ENCODE assay signal across 8 cellular contexts in genomic region chr12:50924439-50925341, GRCh38. TPM values are rescaled to one million over a fixed set of nuclear protein-coding genes. Genes with fewer than 3 reads are reported as not detected.
A peak's percentile ranks its signal among the peaks of the same experiment; 100 is the strongest.
DNase-seq lines count a peak whose midpoint lies in the region; ATAC-seq and TF ChIP-seq lines count a peak whose summit lies in the region.

No MANE protein-coding gene starts in this region.

- H3K23ac ChIP-seq in mesenchymal stem cell (ENCODE audit: low read length in 2 of 2), result no peak overlapping the region

- 12% methylated on average over 12 of the region's 13 CpGs for WGBS in mesenchymal stem cell
- 5% methylated on average over 13 of the region's 13 CpGs for WGBS in suprapubic skin

- H3K79me1 ChIP-seq in mesenchymal stem cell (replicated peaks; ENCODE audit: low read length, poor library complexity, severe bottlenecking), result no peaks in the 10 kb centered on the region

- peaks cover 9% of the 10 kb centered on the region for H3K4me1 ChIP-seq in BE2C
- peaks cover 8% of the 10 kb centered on the region for H3K4me1 ChIP-seq in mesenchymal stem cell (ENCODE audit: control insufficient read depth, insufficient read depth, low read depth, low read length)
- H3K4me1 ChIP-seq in suprapubic skin, result peaks cover 48% of the 10 kb centered on the region

- H3K36me3 ChIP-seq in BE2C (peaks cover 31% of the 10 kb centered on the region), mesenchymal stem cell (ENCODE audit: control insufficient read depth in 1 of 2, insufficient read depth in 2 of 2, low read depth in 1 of 2, low read length in 2 of 2) (peaks cover 0 to under 1% of the 10 kb centered on the region in 2 experiments), suprapubic skin (peaks cover 7% of the 10 kb centered on the region)

- H3K27ac Mint-ChIP-seq in T-helper 2 cell treated with Interferon-gamma antibody and Interleukin-4, amounts not matched to agents 5 μg/mL and 100 μg/mL, for 36 hours, result no peak overlapping the region

- peak overlapping the region; percentile 52 to 93 for H3K4ac ChIP-seq in mesenchymal stem cell (ENCODE audit: low read depth in 1 of 2, low read length in 2 of 2)

- no peaks in the 10 kb centered on the region for H3K27me3 Mint-ChIP-seq in T-helper 2 cell treated with Interferon-gamma antibody and Interleukin-4, amounts not matched to agents 5 μg/mL and 100 μg/mL, for 36 hours (ENCODE audit: low read depth)

- peak overlapping the region; percentile 94 for H3K9ac ChIP-seq in mesenchymal stem cell (ENCODE audit: low read length)

- peak overlapping the region; percentile 76 for H2BK5ac ChIP-seq in mesenchymal stem cell (ENCODE audit: low read depth, low read length, poor library complexity, severe bottlenecking)

- DNase-seq in BE2C, result peak; percentile 92
- DNase-seq in NCI-H146 (lab: John Stamatoyannopoulos, UW), result peak; percentile 94
- peak; percentile 7 for DNase-seq in T-helper 2 cell treated with Interferon-gamma antibody and Interleukin-4, amounts not matched to agents 5 μg/mL and 100 μg/mL, for 36 hours (ENCODE audit: low spot score)
- peak; percentile 36 for DNase-seq in epidermal melanocyte (ENCODE audit: insufficient read length, low spot score)
- DNase-seq in mesenchymal stem cell, result peak; percentile 97
- DNase-seq in suprapubic skin (ENCODE audit: low spot score in 2 of 2), result peak; percentile 95 to 96

- no peak overlapping the region for H2AFZ ChIP-seq in mesenchymal stem cell (ENCODE audit: low read depth, low read length)

- no peak overlapping the region for H2AK5ac ChIP-seq in mesenchymal stem cell (ENCODE audit: low read length, severe bottlenecking)

- peak overlapping the region; percentile 36 for H4K8ac ChIP-seq in mesenchymal stem cell (ENCODE audit: low read length)

- TF ChIP-seq CTCF in BE2C (IDR thresholded peaks at IDR 0.05; ENCODE audit: low read depth, low read length) (no peak), suprapubic skin (IDR thresholded peaks at IDR 0.05) (no peak)

- no peaks in the 10 kb centered on the region for H3K27me3 ChIP-seq in BE2C
- no peaks in the 10 kb centered on the region for H3K27me3 ChIP-seq in mesenchymal stem cell (ENCODE audit: control insufficient read depth in 1 of 2, insufficient read depth in 1 of 2, low read length in 2 of 2)
- no peaks in the 10 kb centered on the region for H3K27me3 ChIP-seq in suprapubic skin

- H3K4me3 ChIP-seq in BE2C (ENCODE audit: low read depth, low read length) (peak overlapping the region; percentile 98), mesenchymal stem cell (ENCODE audit: insufficient read depth in 1 of 2, low read depth in 1 of 2, low read length in 2 of 2) (peak overlapping the region in 1 of 2 experiments; percentile 84), suprapubic skin (peak overlapping the region; percentile 78)

- peak overlapping the region; percentile 58 to 80 for H3K18ac ChIP-seq in mesenchymal stem cell (ENCODE audit: low read depth in 1 of 2, low read length in 2 of 2)

- H3K36me3 Mint-ChIP-seq in T-helper 2 cell treated with Interferon-gamma antibody and Interleukin-4, amounts not matched to agents 5 μg/mL and 100 μg/mL, for 36 hours (ENCODE audit: low read depth), result no peaks in the 10 kb centered on the region

- no peak overlapping the region for H2BK15ac ChIP-seq in mesenchymal stem cell (ENCODE audit: low read depth, poor library complexity, severe bottlenecking)

- H3K4me3 Mint-ChIP-seq in T-helper 2 cell treated with Interferon-gamma antibody and Interleukin-4, amounts not matched to agents 5 μg/mL and 100 μg/mL, for 36 hours, result peak overlapping the region; percentile 55

- H3K14ac ChIP-seq in mesenchymal stem cell (ENCODE audit: low read length in 2 of 2), result peak overlapping the region in 1 of 2 experiments; percentile 39

- H3K9me3 ChIP-seq in BE2C, result no peaks in the 10 kb centered on the region
- no peaks in the 10 kb centered on the region for H3K9me3 ChIP-seq in mesenchymal stem cell (ENCODE audit: control insufficient read depth, low read length)
- no peaks in the 10 kb centered on the region for H3K9me3 ChIP-seq in suprapubic skin

- peak overlapping the region; percentile 74 for H3K27ac ChIP-seq in mesenchymal stem cell (ENCODE audit: low read length, poor library complexity, severe bottlenecking)
- peak overlapping the region; percentile 92 for H3K27ac ChIP-seq in suprapubic skin

- peaks cover 22% of the 10 kb centered on the region for H3K4me1 Mint-ChIP-seq in T-helper 2 cell treated with Interferon-gamma antibody and Interleukin-4, amounts not matched to agents 5 μg/mL and 100 μg/mL, for 36 hours (ENCODE audit: low read depth)

- H3K4me2 ChIP-seq in mesenchymal stem cell (ENCODE audit: low read length, poor library complexity, severe bottlenecking), result peak overlapping the region; percentile 85

- H3K9me3 Mint-ChIP-seq in T-helper 2 cell treated with Interferon-gamma antibody and Interleukin-4, amounts not matched to agents 5 μg/mL and 100 μg/mL, for 36 hours, result no peaks in the 10 kb centered on the region

- TF ChIP-seq EP300 in suprapubic skin (IDR thresholded peaks at IDR 0.05), result no peak

- peak; percentile 85 for ATAC-seq in GM18858 (IDR thresholded peaks at IDR 0.05; ENCODE audit: unreplicated experiment)
- peak; percentile 85 for ATAC-seq in HG02973 (IDR thresholded peaks at IDR 0.05; ENCODE audit: unreplicated experiment)

- TF ChIP-seq POLR2A in suprapubic skin (IDR thresholded peaks at IDR 0.05), result no peak

- H4K91ac ChIP-seq in mesenchymal stem cell (ENCODE audit: low read length), result peak overlapping the region; percentile 70

- peak overlapping the region in 1 of 2 experiments; percentile 79 for H2BK12ac ChIP-seq in mesenchymal stem cell (ENCODE audit: low read length in 2 of 2)

- peak overlapping the region; percentile 54 for H2BK120ac ChIP-seq in mesenchymal stem cell (ENCODE audit: low read depth, low read length)

RNA-seq across cellular contexts. Expression of gene HIGD1C, which starts 27.7 kb away (rescaled TPM):
- polyA plus RNA-seq in BE2C (2012; ENCODE audit: insufficient read depth, insufficient read length, low read depth), result not detected
- not detected for polyA plus RNA-seq in mesenchymal stem cell (2013, experiment 1 of 2)
- polyA plus RNA-seq in mesenchymal stem cell (2013, experiment 2 of 2), result not detected
- total RNA-seq in suprapubic skin, result not detected

Comparison
In these comparisons a context has a peak if more than half of its experiments do, and no peak if none do; other contexts are left out.
1. DNase-seq: peak in every context shown above with its lines; median percentile 97 in mesenchymal stem cell; 96 in suprapubic skin; 94 in NCI-H146; 92 in BE2C; 36 in epidermal melanocyte; 7 in T-helper 2 cell treated with Interferon-gamma antibody and Interleukin-4, amounts not matched to agents 5 μg/mL and 100 μg/mL, for 36 hours.